8 cellular contexts compared by ENCODE assay signal in genomic region chr4:127965062-127965802, GRCh38. TPM values are rescaled to one million over a fixed set of nuclear protein-coding genes. Genes with fewer than 3 reads are reported as not detected.
DNase-seq lines count a peak whose midpoint lies in the region; ATAC-seq and TF ChIP-seq lines count a peak whose summit lies in the region.

TSS of gene ABHD18 (plus strand) at chr4:127965406. CDS start at chr4:127982956, 17,550 bp downstream.
TSS of gene MFSD8 (minus strand) at chr4:127965173. CDS start at chr4:127965133, 40 bp downstream.

- intact Hi-C loops in activated CD4-positive, alpha-beta T cell treated with anti-CD3 and anti-CD28 coated beads, Interleukin-2, amount 10 ng/mL, durations not matched to agents 24 days and 14 days (cut with micrococcal nuclease) = loop anchor here (1.0 to 2.0 kb wide), 7 partner anchors 32 to 1131 kb away; partner anchors contain the start of genes C4orf33, HSPA4L, LARP1B and PLK4
- intact Hi-C loops in colonic mucosa (cut with DNase I) = loop anchor here (10.0 kb wide), 1 partner anchor 80 kb away; the partner anchor contains the start of gene PLK4

- peak within 1 kb of the TSS; percentile 96 for H3K4me3 ChIP-seq in colonic mucosa

- no peaks in the 10 kb centered on the region for H3K36me3 ChIP-seq in colonic mucosa

- H3K27ac ChIP-seq in C4-2B = peak within 1 kb of the TSS; percentile 86
- H3K27ac ChIP-seq in colonic mucosa = peak within 1 kb of the TSS; percentile 99
- H3K27ac ChIP-seq in layer of hippocampus (ENCODE audit: low read depth, low read length) = peak within 1 kb of the TSS; percentile 75

- H3K9me3 ChIP-seq in colonic mucosa = no peaks in the 10 kb centered on the region

- DNase-seq in NCI-H526 treated with DMSO at 0.1 percent for 48 hours (lab: John Stamatoyannopoulos, UW) (peak; percentile 96), colonic mucosa (peak; percentile 99)
- DNase-seq in activated CD4-positive, alpha-beta T cell treated with anti-CD3 and anti-CD28 coated beads, Interleukin-2, amount 10 ng/mL, durations not matched to agents 24 days and 14 days = peak; percentile 100
- peak; percentile 97 for DNase-seq in stimulated activated CD4-positive, alpha-beta T cell treated with anti-CD3 and anti-CD28 coated beads, Interleukin-1b, Interleukin-23, amount 100 ng/mL, for 4 hours (ENCODE audit: low read depth in 2 of 2)

- peaks cover 31% of the 10 kb centered on the region for H3K4me1 Mint-ChIP-seq in activated CD4-positive, alpha-beta T cell treated with anti-CD3 and anti-CD28 coated beads, Interleukin-2, amount 10 ng/mL, durations not matched to agents 24 days and 14 days

- H3K4me3 Mint-ChIP-seq in activated CD4-positive, alpha-beta T cell treated with anti-CD3 and anti-CD28 coated beads, Interleukin-2, amount 10 ng/mL, durations not matched to agents 24 days and 14 days = peak within 1 kb of the TSS; percentile 97

- no peaks in the 10 kb centered on the region for H3K27me3 ChIP-seq in colonic mucosa
- H3K27me3 ChIP-seq in layer of hippocampus (ENCODE audit: control insufficient read depth, insufficient read depth, low read length) = no peaks in the 10 kb centered on the region

- H3K27me3 Mint-ChIP-seq in activated CD4-positive, alpha-beta T cell treated with anti-CD3 and anti-CD28 coated beads, Interleukin-2, amount 10 ng/mL, durations not matched to agents 24 days and 14 days = peaks cover 2% of the 10 kb centered on the region

- H3K36me3 Mint-ChIP-seq in activated CD4-positive, alpha-beta T cell treated with anti-CD3 and anti-CD28 coated beads, Interleukin-2, amount 10 ng/mL, durations not matched to agents 24 days and 14 days (ENCODE audit: low read depth) = peaks cover 18% of the 10 kb centered on the region

- ATAC-seq in GM19328 (IDR thresholded peaks at IDR 0.05; ENCODE audit: unreplicated experiment) (peak; percentile 95), HG03520 (IDR thresholded peaks at IDR 0.05; ENCODE audit: unreplicated experiment) (peak; percentile 93)

- H3K27ac Mint-ChIP-seq in activated CD4-positive, alpha-beta T cell treated with anti-CD3 and anti-CD28 coated beads, Interleukin-2, amount 10 ng/mL, durations not matched to agents 24 days and 14 days = peak within 1 kb of the TSS; percentile 97

- peak; percentile 45 for TF ChIP-seq CTCF in C4-2B (conservative IDR thresholded peaks at IDR 0.05)
- TF ChIP-seq CTCF in colonic mucosa (IDR thresholded peaks at IDR 0.05) = no peak

- no peaks in the 10 kb centered on the region for H3K4me1 ChIP-seq in colonic mucosa

- H3K9ac ChIP-seq in colonic mucosa (ENCODE audit: low read depth in 2 of 2, low read length in 2 of 2) = peak within 1 kb of the TSS; percentile 98

- H3K9me3 Mint-ChIP-seq in activated CD4-positive, alpha-beta T cell treated with anti-CD3 and anti-CD28 coated beads, Interleukin-2, amount 10 ng/mL, durations not matched to agents 24 days and 14 days = no peaks in the 10 kb centered on the region

RNA-seq across cellular contexts. Expression of gene ABHD18, which starts in this region (rescaled TPM):
- 17.3 and 18.5 TPM in 2 replicates for total RNA-seq in activated CD4-positive, alpha-beta T cell treated with anti-CD3 and anti-CD28 coated beads, Interleukin-2, amount 10 ng/mL, durations not matched to agents 24 days and 14 days
- 10 to 100 TPM; 18.6 to 20.8 TPM for total RNA-seq in colonic mucosa

RNA-seq across cellular contexts. Expression of gene MFSD8, which starts in this region (rescaled TPM):
- total RNA-seq in activated CD4-positive, alpha-beta T cell treated with anti-CD3 and anti-CD28 coated beads, Interleukin-2, amount 10 ng/mL, durations not matched to agents 24 days and 14 days = 21.5 and 21.8 TPM in 2 replicates
- total RNA-seq in colonic mucosa = 10 to 100 TPM; 19.9 to 22.0 TPM

Comparison
In these comparisons a context has a peak if more than half of its experiments do, and no peak if none do; other contexts are left out.
1. Peak in every context shown above with its lines: DNase-seq, ATAC-seq, H3K4me3 ChIP-seq and H3K27ac ChIP-seq.